10 cellular contexts compared by ENCODE assay signal in the genomic region with DNA sequence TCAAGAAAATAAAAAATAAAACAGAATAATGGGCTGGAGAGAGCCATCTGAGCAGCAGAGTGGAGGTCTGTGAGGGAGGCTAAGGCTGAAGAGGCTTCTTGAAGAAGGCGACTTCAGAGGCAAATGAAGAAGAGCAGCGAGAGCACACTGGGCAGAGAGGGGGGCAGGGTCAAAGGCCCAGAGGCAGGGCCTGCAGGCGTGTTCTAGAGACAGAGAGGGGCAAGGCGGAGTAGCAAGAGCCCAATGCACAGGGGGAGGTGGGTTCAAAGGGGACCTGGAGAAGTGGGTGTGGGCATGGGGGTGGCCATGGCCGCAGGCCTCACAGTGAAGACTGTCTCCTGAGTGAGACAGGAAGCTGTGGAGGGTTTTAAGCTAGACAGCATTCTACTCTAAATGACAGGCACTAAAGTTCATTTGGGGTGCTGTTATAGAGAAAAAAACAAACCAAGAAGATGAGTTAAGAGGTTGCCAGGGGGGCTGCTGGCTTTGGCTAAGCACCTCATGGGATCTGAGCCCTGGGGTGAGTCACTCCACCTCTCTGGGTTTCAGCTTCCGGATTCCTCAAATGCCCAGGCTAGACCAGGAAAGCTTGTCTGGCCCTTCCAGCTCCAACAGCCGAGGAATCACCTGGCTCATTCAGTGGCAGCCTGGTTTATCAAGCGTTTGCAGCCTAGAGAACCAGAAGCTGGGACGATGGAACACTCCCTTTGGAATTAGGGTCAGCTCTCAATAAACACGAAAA.
DNase-seq lines count a peak whose midpoint lies in the region; ATAC-seq and TF ChIP-seq lines count a peak whose summit lies in the region.
"Had no signal": no experiment of that assay in that cellular context is flagged by ENCODE, and none has a peak within 500 bp of the region (broad histone marks: within the 10 kb centered on the region; RNA-seq: fewer than 3 reads in every experiment).

No MANE protein-coding gene starts in this region.

- no peaks in the 10 kb centered on the region for H3K36me3 Mint-ChIP-seq in activated T-helper 1 cell treated with anti-CD3 and anti-CD28 coated beads, Interleukin-12 subunit alpha, Interleukin-12 subunit beta, Interleukin-2, Interleukin-4 antibody, amounts not matched to agents 30 ng/mL and 10 ng/mL and 1 ng/mL, durations not matched to agents 14 hours and 24 hours and 36 hours (ENCODE audit: low read depth)
- H3K36me3 Mint-ChIP-seq in activated CD4-positive, alpha-beta T cell treated with anti-CD3 and anti-CD28 coated beads, Interleukin-2, amount 10 ng/mL, durations not matched to agents 24 days and 14 days (ENCODE audit: low read depth): no peaks in the 10 kb centered on the region
- H3K36me3 Mint-ChIP-seq: memory B cell had no signal

- H3K4me2 ChIP-seq in GM23248 (ENCODE audit: unreplicated experiment): peak overlapping the region; percentile 62

- no peaks in the 10 kb centered on the region for H3K27me3 Mint-ChIP-seq in activated T-helper 1 cell treated with anti-CD3 and anti-CD28 coated beads, Interleukin-12 subunit alpha, Interleukin-12 subunit beta, Interleukin-2, Interleukin-4 antibody, amounts not matched to agents 30 ng/mL and 10 ng/mL and 1 ng/mL, durations not matched to agents 14 hours and 24 hours and 36 hours (ENCODE audit: insufficient read depth)
- no peaks in the 10 kb centered on the region for H3K27me3 Mint-ChIP-seq in activated CD4-positive, alpha-beta T cell treated with anti-CD3 and anti-CD28 coated beads, Interleukin-2, amount 10 ng/mL, durations not matched to agents 24 days and 14 days
- H3K27me3 Mint-ChIP-seq: memory B cell had no signal

- no peaks in the 10 kb centered on the region for H3K9me3 ChIP-seq in GM23248 (ENCODE audit: low read depth)
- no peaks in the 10 kb centered on the region for H3K9me3 ChIP-seq in right atrium auricular region

- H3K79me2 ChIP-seq in GM23248 (ENCODE audit: insufficient read depth): no peaks in the 10 kb centered on the region

- peak; percentile 87 for DNase-seq in GM23248
- peak; percentile 78 for DNase-seq in fibroblast of peridontal ligament (ENCODE audit: extremely low read depth)
- peak; percentile 93 for DNase-seq in renal cortical epithelial cell (ENCODE audit: low read depth)
- DNase-seq in GM19238 (ENCODE audit: insufficient read length, low spot score): no peak
- DNase-seq in activated T-helper 1 cell treated with anti-CD3 and anti-CD28 coated beads, Interleukin-12 subunit alpha, Interleukin-12 subunit beta, Interleukin-2, Interleukin-4 antibody, amounts not matched to agents 30 ng/mL and 10 ng/mL and 1 ng/mL, durations not matched to agents 14 hours and 24 hours and 36 hours (ENCODE audit: low spot score): no peak
- DNase-seq in right atrium auricular region (ENCODE audit: low spot score): no peak
- no peak for DNase-seq in activated CD4-positive, alpha-beta T cell treated with anti-CD3 and anti-CD28 coated beads, Interleukin-2, amount 10 ng/mL, durations not matched to agents 24 days and 14 days
- DNase-seq: activated naive CD4-positive, alpha-beta T cell treated with Interleukin-2 at 50 U/mL for 16 hours had no signal

- H3K9ac ChIP-seq in GM23248: peak overlapping the region; percentile 38; the same call in 1 of the 2 replicates

- intact Hi-C loops in activated T-helper 1 cell treated with anti-CD3 and anti-CD28 coated beads, Interleukin-12 subunit alpha, Interleukin-12 subunit beta, Interleukin-2, Interleukin-4 antibody, amounts not matched to agents 30 ng/mL and 10 ng/mL and 1 ng/mL, durations not matched to agents 14 hours and 24 hours and 36 hours (cut with micrococcal nuclease): no loop called here
- intact Hi-C loops in activated CD4-positive, alpha-beta T cell treated with anti-CD3 and anti-CD28 coated beads, Interleukin-2, amount 10 ng/mL, durations not matched to agents 24 days and 14 days (cut with micrococcal nuclease): loop anchor here (5.0 kb wide), 1 partner anchor 122 kb away; no protein-coding TSS in a partner anchor

- 55 to 66% methylated on average over 10 of the region's 10 CpGs for WGBS in GM23248 (ENCODE audit: low coverage in 1 of 2, low lambda C conversion rate in 2 of 2, missing lambda C conversion rate in 2 of 2), 2 experiments

- H3F3A ChIP-seq in GM23248 (ENCODE audit: insufficient read depth): peaks cover 16% of the 10 kb centered on the region; the same call in 1 of the 2 replicates

- ATAC-seq in SK-N-SH treated with all-trans-retinoic acid at 6 μM for 48 hours: peak; percentile 91

- H3K4me1 ChIP-seq in GM23248 (ENCODE audit: insufficient read depth) (peaks cover 29% of the 10 kb centered on the region), right atrium auricular region (peaks cover 0 to 14% of the 10 kb centered on the region in 2 donors)

- no peak overlapping the region for H3K4me3 Mint-ChIP-seq in activated T-helper 1 cell treated with anti-CD3 and anti-CD28 coated beads, Interleukin-12 subunit alpha, Interleukin-12 subunit beta, Interleukin-2, Interleukin-4 antibody, amounts not matched to agents 30 ng/mL and 10 ng/mL and 1 ng/mL, durations not matched to agents 14 hours and 24 hours and 36 hours
- no peak overlapping the region for H3K4me3 Mint-ChIP-seq in activated CD4-positive, alpha-beta T cell treated with anti-CD3 and anti-CD28 coated beads, Interleukin-2, amount 10 ng/mL, durations not matched to agents 24 days and 14 days
- H3K4me3 Mint-ChIP-seq: memory B cell had no signal

- peaks cover 5% of the 10 kb centered on the region for H3K4me1 Mint-ChIP-seq in activated T-helper 1 cell treated with anti-CD3 and anti-CD28 coated beads, Interleukin-12 subunit alpha, Interleukin-12 subunit beta, Interleukin-2, Interleukin-4 antibody, amounts not matched to agents 30 ng/mL and 10 ng/mL and 1 ng/mL, durations not matched to agents 14 hours and 24 hours and 36 hours (ENCODE audit: low read depth)
- H3K4me1 Mint-ChIP-seq in activated CD4-positive, alpha-beta T cell treated with anti-CD3 and anti-CD28 coated beads, Interleukin-2, amount 10 ng/mL, durations not matched to agents 24 days and 14 days: peaks cover 2% of the 10 kb centered on the region
- H3K4me1 Mint-ChIP-seq: memory B cell had no signal

- H3K4me3 ChIP-seq in GM23248: no peak overlapping the region
- H3K4me3 ChIP-seq in right atrium auricular region: no peak overlapping the region

- TF ChIP-seq CTCF in right atrium auricular region (IDR thresholded peaks at IDR 0.05): no peak

- H3K27ac Mint-ChIP-seq in activated T-helper 1 cell treated with anti-CD3 and anti-CD28 coated beads, Interleukin-12 subunit alpha, Interleukin-12 subunit beta, Interleukin-2, Interleukin-4 antibody, amounts not matched to agents 30 ng/mL and 10 ng/mL and 1 ng/mL, durations not matched to agents 14 hours and 24 hours and 36 hours: no peak overlapping the region
- H3K27ac Mint-ChIP-seq in activated CD4-positive, alpha-beta T cell treated with anti-CD3 and anti-CD28 coated beads, Interleukin-2, amount 10 ng/mL, durations not matched to agents 24 days and 14 days: no peak overlapping the region
- H3K27ac Mint-ChIP-seq: memory B cell had no signal

- no peaks in the 10 kb centered on the region for H3K9me2 ChIP-seq in GM23248 (ENCODE audit: insufficient read depth)

- no peaks in the 10 kb centered on the region for H4K20me1 ChIP-seq in GM23248 (ENCODE audit: insufficient read depth)

- H2AFZ ChIP-seq in GM23248: no peak overlapping the region

- in situ Hi-C loops in GM23248 (cut with MboI): no loop called here

- H3K36me3 ChIP-seq in GM23248 (ENCODE audit: low read depth): peaks cover 5% of the 10 kb centered on the region; the same call in 1 of the 2 replicates
- H3K36me3 ChIP-seq in right atrium auricular region: peaks cover 28% of the 10 kb centered on the region

- H3K9me3 Mint-ChIP-seq in activated T-helper 1 cell treated with anti-CD3 and anti-CD28 coated beads, Interleukin-12 subunit alpha, Interleukin-12 subunit beta, Interleukin-2, Interleukin-4 antibody, amounts not matched to agents 30 ng/mL and 10 ng/mL and 1 ng/mL, durations not matched to agents 14 hours and 24 hours and 36 hours: no peaks in the 10 kb centered on the region
- no peaks in the 10 kb centered on the region for H3K9me3 Mint-ChIP-seq in activated CD4-positive, alpha-beta T cell treated with anti-CD3 and anti-CD28 coated beads, Interleukin-2, amount 10 ng/mL, durations not matched to agents 24 days and 14 days
- H3K9me3 Mint-ChIP-seq: memory B cell had no signal

- H3K27ac ChIP-seq in GM23248 (peak overlapping the region; percentile 66), right atrium auricular region (no peak overlapping the region)

- H3K27me3 ChIP-seq in GM23248 (replicated peaks; ENCODE audit: insufficient read depth) (no peaks in the 10 kb centered on the region), right atrium auricular region (no peaks in the 10 kb centered on the region)

TF ChIP-seq in SK-N-SH treated with all-trans-retinoic acid at 6 μM for 48 hours, 23 proteins besides CTCF, POLR2A, EP300 and RAD21 (continues in another document):
- TF ChIP-seq PATZ1 (CRISPR knock-in tag; IDR thresholded peaks at IDR 0.05; ENCODE audit: borderline replicate concordance): no peak
- TF ChIP-seq OSR1 (CRISPR knock-in tag; IDR thresholded peaks at IDR 0.05): no peak
- no peak for TF ChIP-seq TCF4 (CRISPR knock-in tag; IDR thresholded peaks at IDR 0.05; ENCODE audit: borderline replicate concordance)

Comparison
In these comparisons a context has a peak if more than half of its experiments do, and no peak if none do; other contexts are left out.
1. DNase-seq: peak in GM23248 (single experiment), fibroblast of peridontal ligament (single experiment) and renal cortical epithelial cell (single experiment); none in GM19238 (single experiment), activated T-helper 1 cell treated with anti-CD3 and anti-CD28 coated beads, Interleukin-12 subunit alpha, Interleukin-12 subunit beta, Interleukin-2, Interleukin-4 antibody, amounts not matched to agents 30 ng/mL and 10 ng/mL and 1 ng/mL, durations not matched to agents 14 hours and 24 hours and 36 hours (single experiment), right atrium auricular region (single experiment) and activated CD4-positive, alpha-beta T cell treated with anti-CD3 and anti-CD28 coated beads, Interleukin-2, amount 10 ng/mL, durations not matched to agents 24 days and 14 days (single experiment).